ENCODE assay signal across 8 cellular contexts in the genomic region with DNA sequence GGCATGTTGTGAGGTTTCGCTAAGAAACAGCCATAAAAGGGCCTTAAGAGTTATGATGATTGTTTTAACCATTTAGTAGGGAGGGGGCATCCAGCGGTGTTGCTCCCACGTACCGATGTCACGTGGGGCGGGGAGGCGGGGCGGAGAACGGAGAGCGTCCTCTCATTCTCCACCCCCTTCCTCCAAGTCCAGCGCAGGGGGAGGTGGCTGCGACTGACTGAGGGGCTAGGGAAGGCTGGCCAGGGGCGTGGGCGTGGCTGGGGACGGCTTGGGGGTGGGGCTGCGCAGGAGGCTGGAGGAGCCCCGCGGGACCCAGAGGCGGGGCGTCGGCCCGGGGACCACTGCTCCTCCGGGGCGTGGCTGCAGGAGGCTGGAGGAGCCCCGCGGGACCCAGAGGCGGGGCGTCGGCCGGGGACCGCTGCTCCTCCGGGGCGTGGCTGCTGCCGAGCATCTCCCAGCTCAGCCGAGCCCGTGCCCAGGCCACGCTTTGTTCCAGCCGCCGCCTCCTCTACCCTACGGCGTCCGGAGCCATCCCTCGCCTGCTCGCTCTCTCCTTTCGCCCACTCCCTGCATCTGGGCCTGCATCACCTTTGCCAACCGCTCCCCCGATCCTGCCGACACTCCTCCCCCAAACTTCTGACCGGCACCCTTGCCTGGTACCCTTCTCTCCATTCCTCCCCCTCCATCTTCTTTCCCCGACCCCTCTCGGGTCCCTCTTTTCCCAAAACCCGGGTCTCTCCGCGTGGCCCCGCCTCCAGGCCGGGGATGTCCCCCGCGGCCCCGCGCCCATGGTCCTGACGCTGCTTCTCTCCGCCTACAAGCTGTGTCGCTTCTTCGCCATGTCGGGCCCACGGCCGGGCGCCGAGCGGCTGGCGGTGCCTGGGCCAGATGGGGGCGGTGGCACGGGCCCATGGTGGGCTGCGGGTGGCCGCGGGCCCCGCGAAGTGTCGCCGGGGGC. TPM values are rescaled to one million over a fixed set of nuclear protein-coding genes. Genes with fewer than 3 reads are reported as not detected.
DNase-seq lines count a peak whose midpoint lies in the region; ATAC-seq and TF ChIP-seq lines count a peak whose summit lies in the region.

A gene (plus strand): TSS at position 450 of the 958 bp plus-strand sequence. CDS start 339 bp downstream, at position 789.

- CTCF ChIA-PET in Calu3 (lab: Charles Lee), result interaction anchor here (0.6 kb wide), 1 partner anchor 162 kb away, joined by 3 read pairs; no protein-coding TSS in a partner anchor

- H3K9ac ChIP-seq in KMS-11 (peak within 1 kb of the TSS; percentile 41; the same call in 1 of the 2 replicates), parathyroid adenoma (peak within 1 kb of the TSS; percentile 44)

- H3K27me3 ChIP-seq in KMS-11 (ENCODE audit: insufficient read depth, low read depth) (no peaks in the 10 kb centered on the region; the same call in 1 of the 2 replicates), parathyroid adenoma (ENCODE audit: control insufficient read depth, insufficient read depth, low read length) (no peaks in the 10 kb centered on the region), thyroid gland (no peaks in the 10 kb centered on the region)

- 1% methylated on average over 40 to 42 of the region's 80 CpGs for WGBS in thyroid gland, 2 donors

- H3K36me3 ChIP-seq in KMS-11 (ENCODE audit: insufficient read depth) (no peaks in the 10 kb centered on the region), parathyroid adenoma (ENCODE audit: control insufficient read depth, insufficient read depth, low read length) (no peaks in the 10 kb centered on the region), thyroid gland (no peaks in the 10 kb centered on the region)

- peaks cover 18% of the 10 kb centered on the region for H3K4me1 ChIP-seq in KMS-11 (ENCODE audit: low read depth, poor library complexity, severe bottlenecking)
- H3K4me1 ChIP-seq in parathyroid adenoma, result peaks cover 9% of the 10 kb centered on the region
- peaks cover 15 to 25% of the 10 kb centered on the region in 2 donors for H3K4me1 ChIP-seq in thyroid gland

- H3K4me1 Mint-ChIP-seq in Calu3 (ENCODE audit: low read depth, unreplicated experiment), result peaks cover 14% of the 10 kb centered on the region
- peaks cover 23% of the 10 kb centered on the region for H3K4me1 Mint-ChIP-seq in activated naive CD8-positive, alpha-beta T cell (ENCODE audit: low read depth)

- H4K20me1 ChIP-seq in KMS-11 (ENCODE audit: insufficient read depth), result no peaks in the 10 kb centered on the region

- H3K4me3 ChIP-seq in KMS-11 (IDR thresholded peaks at IDR 0.05; ENCODE audit: insufficient read depth, low read depth, low read length) (no peak within 1 kb of the TSS), parathyroid adenoma (ENCODE audit: low read depth, low read length) (peak within 1 kb of the TSS; percentile 37), thyroid gland (replicated peaks in 1 of 3) (peak within 1 kb of the TSS; percentile 11 to 45 (median 45))

- H3K4me2 ChIP-seq in KMS-11 (peak within 1 kb of the TSS; percentile 94), parathyroid adenoma (ENCODE audit: low read length) (peak within 1 kb of the TSS; percentile 69)

- H3K27me3 Mint-ChIP-seq in Calu3 (ENCODE audit: unreplicated experiment), result peaks cover 12% of the 10 kb centered on the region
- no peaks in the 10 kb centered on the region for H3K27me3 Mint-ChIP-seq in activated naive CD8-positive, alpha-beta T cell

- intact Hi-C loops in Calu3 (cut with micrococcal nuclease; ENCODE audit: unreplicated experiment), result loop anchor here (1.0 to 5.0 kb wide), 2 partner anchors 9 to 46 kb away; no protein-coding TSS in a partner anchor
- intact Hi-C loops in cardiac septum (cut with DNase I), result loop anchor here (5.0 kb wide), 1 partner anchor 34 kb away; a partner anchor contains a TSS
- intact Hi-C loops in thyroid gland (cut with DNase I), result no loop called here

- no peaks in the 10 kb centered on the region for H3K9me3 Mint-ChIP-seq in Calu3 (ENCODE audit: low read depth, unreplicated experiment)
- no peaks in the 10 kb centered on the region for H3K9me3 Mint-ChIP-seq in activated naive CD8-positive, alpha-beta T cell (ENCODE audit: low read depth)

- H3K27ac ChIP-seq in KMS-11 (no peak within 1 kb of the TSS), parathyroid adenoma (peak within 1 kb of the TSS; percentile 66), thyroid gland (peak within 1 kb of the TSS in 1 of 3 donors; percentile 30)

- peaks cover 14% of the 10 kb centered on the region for H3K36me3 Mint-ChIP-seq in Calu3 (ENCODE audit: insufficient read depth, unreplicated experiment)
- H3K36me3 Mint-ChIP-seq in activated naive CD8-positive, alpha-beta T cell, result peaks cover 7% of the 10 kb centered on the region

- H3K4me3 Mint-ChIP-seq in Calu3 (ENCODE audit: low read depth, unreplicated experiment), result peak within 1 kb of the TSS; percentile 65
- H3K4me3 Mint-ChIP-seq in activated naive CD8-positive, alpha-beta T cell, result peak within 1 kb of the TSS; percentile 95

- H3K9me3 ChIP-seq in parathyroid adenoma (ENCODE audit: control insufficient read depth, low read length) (no peaks in the 10 kb centered on the region), thyroid gland (no peaks in the 10 kb centered on the region)

- no peak for TF ChIP-seq POLR2A in thyroid gland (IDR thresholded peaks at IDR 0.05)

- H3K27ac Mint-ChIP-seq in Calu3 (ENCODE audit: unreplicated experiment), result no peak within 1 kb of the TSS
- H3K27ac Mint-ChIP-seq in activated naive CD8-positive, alpha-beta T cell, result peak within 1 kb of the TSS; percentile 92

- H3K79me2 ChIP-seq in KMS-11 (ENCODE audit: insufficient read depth, low read depth) (no peaks in the 10 kb centered on the region), parathyroid adenoma (peaks cover 10% of the 10 kb centered on the region)

- no peak for TF ChIP-seq CTCF in Calu3 (IDR thresholded peaks at IDR 0.05; ENCODE audit: unreplicated experiment)
- no peak for TF ChIP-seq CTCF in KMS-11 (conservative IDR thresholded peaks at IDR 0.05; ENCODE audit: low read depth, low read length)
- TF ChIP-seq CTCF in parathyroid adenoma (IDR thresholded peaks at IDR 0.05), result no peak
- no peak for TF ChIP-seq CTCF in thyroid gland (IDR thresholded peaks at IDR 0.05)

- DNase-seq in Calu3 (peak; percentile 59), cardiac septum (ENCODE audit: low spot score) (peak; percentile 94), thyroid gland (peak; percentile 69 to 79)

- H2AFZ ChIP-seq in KMS-11 (ENCODE audit: low read depth) (peak within 1 kb of the TSS; percentile 98), parathyroid adenoma (peak within 1 kb of the TSS; percentile 79)

- BruUV-seq in Calu3 (replicated peaks; lab: Mats Ljungman, UMichigan), result no TSS peak

- ATAC-seq in GM21447 (IDR thresholded peaks at IDR 0.05; ENCODE audit: unreplicated experiment), result peak; percentile 73
- peak; percentile 92 for ATAC-seq in SK-N-SH treated with all-trans-retinoic acid at 6 μM for 48 hours

TF ChIP-seq in SK-N-SH treated with all-trans-retinoic acid at 6 μM for 48 hours, 23 proteins besides CTCF, POLR2A, EP300 and RAD21:
- TF ChIP-seq ISL1 (CRISPR knock-in tag; IDR thresholded peaks at IDR 0.05) (no peak), CSDC2 (CRISPR knock-in tag; IDR thresholded peaks at IDR 0.05) (no peak; the same call in 1 of the 2 replicates), ESRRG (CRISPR knock-in tag; IDR thresholded peaks at IDR 0.05) (no peak), PPARA (CRISPR knock-in tag; IDR thresholded peaks at IDR 0.05; ENCODE audit: borderline replicate concordance) (no peak), SNAI2 (CRISPR knock-in tag; IDR thresholded peaks at IDR 0.05) (no peak), OSR1 (CRISPR knock-in tag; IDR thresholded peaks at IDR 0.05) (no peak), RARB (CRISPR knock-in tag; IDR thresholded peaks at IDR 0.05) (no peak), TOX (CRISPR knock-in tag; IDR thresholded peaks at IDR 0.05; ENCODE audit: borderline replicate concordance) (no peak), ZFP3 (CRISPR knock-in tag; IDR thresholded peaks at IDR 0.05) (no peak), TCF4 (CRISPR knock-in tag; IDR thresholded peaks at IDR 0.05; ENCODE audit: borderline replicate concordance) (no peak), ARNTL (CRISPR knock-in tag; IDR thresholded peaks at IDR 0.05; ENCODE audit: borderline replicate concordance, low read depth) (no peak), BACH2 (CRISPR knock-in tag; IDR thresholded peaks at IDR 0.05; ENCODE audit: borderline replicate concordance) (no peak)
- TF ChIP-seq, protein P1, sequence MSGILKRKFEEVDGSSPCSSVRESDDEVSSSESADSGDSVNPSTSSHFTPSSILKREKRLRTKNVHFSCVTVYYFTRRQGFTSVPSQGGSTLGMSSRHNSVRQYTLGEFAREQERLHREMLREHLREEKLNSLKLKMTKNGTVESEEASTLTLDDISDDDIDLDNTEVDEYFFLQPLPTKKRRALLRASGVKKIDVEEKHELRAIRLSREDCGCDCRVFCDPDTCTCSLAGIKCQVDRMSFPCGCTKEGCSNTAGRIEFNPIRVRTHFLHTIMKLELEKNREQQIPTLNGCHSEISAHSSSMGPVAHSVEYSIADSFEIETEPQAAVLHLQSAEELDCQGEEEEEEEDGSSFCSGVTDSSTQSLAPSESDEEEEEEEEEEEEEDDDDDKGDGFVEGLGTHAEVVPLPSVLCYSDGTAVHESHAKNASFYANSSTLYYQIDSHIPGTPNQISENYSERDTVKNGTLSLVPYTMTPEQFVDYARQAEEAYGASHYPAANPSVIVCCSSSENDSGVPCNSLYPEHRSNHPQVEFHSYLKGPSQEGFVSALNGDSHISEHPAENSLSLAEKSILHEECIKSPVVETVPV (CRISPR knock-in tag; IDR thresholded peaks at IDR 0.05), result no peak
- TF ChIP-seq, protein P2, sequence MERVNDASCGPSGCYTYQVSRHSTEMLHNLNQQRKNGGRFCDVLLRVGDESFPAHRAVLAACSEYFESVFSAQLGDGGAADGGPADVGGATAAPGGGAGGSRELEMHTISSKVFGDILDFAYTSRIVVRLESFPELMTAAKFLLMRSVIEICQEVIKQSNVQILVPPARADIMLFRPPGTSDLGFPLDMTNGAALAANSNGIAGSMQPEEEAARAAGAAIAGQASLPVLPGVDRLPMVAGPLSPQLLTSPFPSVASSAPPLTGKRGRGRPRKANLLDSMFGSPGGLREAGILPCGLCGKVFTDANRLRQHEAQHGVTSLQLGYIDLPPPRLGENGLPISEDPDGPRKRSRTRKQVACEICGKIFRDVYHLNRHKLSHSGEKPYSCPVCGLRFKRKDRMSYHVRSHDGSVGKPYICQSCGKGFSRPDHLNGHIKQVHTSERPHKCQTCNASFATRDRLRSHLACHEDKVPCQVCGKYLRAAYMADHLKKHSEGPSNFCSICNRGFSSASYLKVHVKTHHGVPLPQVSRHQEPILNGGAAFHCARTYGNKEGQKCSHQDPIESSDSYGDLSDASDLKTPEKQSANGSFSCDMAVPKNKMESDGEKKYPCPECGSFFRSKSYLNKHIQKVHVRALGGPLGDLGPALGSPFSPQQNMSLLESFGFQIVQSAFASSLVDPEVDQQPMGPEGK (CRISPR knock-in tag; IDR thresholded peaks at IDR 0.05; ENCODE audit: borderline replicate concordance), result no peak

RNA-seq across cellular contexts. Expression of the gene that starts here (rescaled TPM):
- total RNA-seq in Calu3 (2022) (7.1 and 8.1 TPM in 2 replicates), cardiac septum (10.4 TPM), thyroid gland (10 to 100 TPM; 10.3 to 20.2 (median 16.3) TPM)
